Comparison of ENCODE assay signal across 8 cellular contexts in genomic region chr15:93088981-93089854, GRCh38. TPM values are rescaled to one million over a fixed set of nuclear protein-coding genes. Genes with fewer than 3 reads are reported as not detected.
DNase-seq lines count a peak whose midpoint lies in the region; ATAC-seq and TF ChIP-seq lines count a peak whose summit lies in the region.

Gene RGMA (minus strand): TSS chr15:93089211. CDS start chr15:93088932, 279 bp downstream.

- no peak for TF ChIP-seq EP300 in suprapubic skin (IDR thresholded peaks at IDR 0.05)

- BruUV-seq in mammary epithelial cell (replicated peaks; lab: Mats Ljungman, UMichigan) (no TSS peak), PC-9 (replicated peaks; lab: Mats Ljungman, UMichigan) (no TSS peak)

- 14% methylated on average over 19 of the region's 101 CpGs for WGBS in mammary epithelial cell (ENCODE audit: low coverage, missing lambda C conversion rate)
- WGBS in right lobe of liver (ENCODE audit: insufficient coverage, low coverage, low lambda C conversion rate, missing lambda C conversion rate): 2% methylated on average over 10 of the region's 101 CpGs
- WGBS in suprapubic skin: 1% methylated on average over 21 of the region's 101 CpGs

- H3K27ac ChIP-seq in KOPT-K1 (ENCODE audit: low read depth, low read length, poor library complexity, severe bottlenecking) (peak within 1 kb of the TSS; percentile 27), mammary epithelial cell (ENCODE audit: insufficient read depth, low read depth, low read length) (no peak within 1 kb of the TSS), right lobe of liver (no peak within 1 kb of the TSS), suprapubic skin (peak within 1 kb of the TSS; percentile 79), PC-9 (no peak within 1 kb of the TSS)

- H3K79me2 ChIP-seq in mammary epithelial cell (ENCODE audit: insufficient read depth, low read length) (no peaks in the 10 kb centered on the region), PC-9 (ENCODE audit: low read depth) (no peaks in the 10 kb centered on the region)

- TF ChIP-seq CTCF in mammary epithelial cell (conservative IDR thresholded peaks at IDR 0.05 in 1 of 2, IDR thresholded peaks at IDR 0.05 in 1 of 2; ENCODE audit: extremely low read depth in 1 of 2, insufficient read depth in 1 of 2, low read depth in 1 of 2, low read length in 2 of 2): no peak
- no peak for TF ChIP-seq CTCF in right lobe of liver (IDR thresholded peaks at IDR 0.05)
- TF ChIP-seq CTCF in suprapubic skin (IDR thresholded peaks at IDR 0.05): no peak
- TF ChIP-seq CTCF in PC-9 (conservative IDR thresholded peaks at IDR 0.05): no peak

- CTCF ChIA-PET in mammary epithelial cell (lab: Charles Lee; ENCODE audit: low non-redundant PET) (no interaction called here), PC-9 (lab: Charles Lee) (no interaction called here)

- H2AFZ ChIP-seq in mammary epithelial cell (ENCODE audit: low read depth, low read length) (peak within 1 kb of the TSS; percentile 83), PC-9 (no peak within 1 kb of the TSS)

- no peak for TF ChIP-seq POLR2A in right lobe of liver (IDR thresholded peaks at IDR 0.05)
- TF ChIP-seq POLR2A in suprapubic skin (IDR thresholded peaks at IDR 0.05): no peak

- dilution Hi-C loops in mammary epithelial cell (cut with HindIII; ENCODE audit: low sequenced_read_pairs): no loop called here

- in situ Hi-C loops in mammary epithelial cell (cut with MboI; ENCODE audit: low sequenced_read_pairs in 2 of 2): loop anchor here in 1 of 2 donors (25.0 kb wide), 1 partner anchor 898 kb away; no protein-coding TSS in a partner anchor

- H3K4me3 ChIP-seq in mammary epithelial cell (replicated peaks in 1 of 3; ENCODE audit: insufficient read depth in 1 of 3, low read depth in 2 of 3, low read length in 3 of 3): peak within 1 kb of the TSS; percentile 35 to 52 (median 48)
- peak within 1 kb of the TSS in 2 of 3 donors; percentile 16 to 37 for H3K4me3 ChIP-seq in right lobe of liver
- H3K4me3 ChIP-seq in suprapubic skin: peak within 1 kb of the TSS; percentile 72
- H3K4me3 ChIP-seq in PC-9: no peak within 1 kb of the TSS

- H3F3A ChIP-seq in PC-9 (ENCODE audit: insufficient read depth, low read depth): no peaks in the 10 kb centered on the region

- H3K4me1 ChIP-seq in mammary epithelial cell (ENCODE audit: insufficient read depth, low read length) (peaks cover 9% of the 10 kb centered on the region), right lobe of liver (peaks cover 0 to 14% (median 0%) of the 10 kb centered on the region in 4 donors), suprapubic skin (peaks cover 25% of the 10 kb centered on the region), PC-9 (replicated peaks; ENCODE audit: insufficient read depth) (no peaks in the 10 kb centered on the region)

- H4K20me1 ChIP-seq in mammary epithelial cell (ENCODE audit: insufficient read depth, low read length): no peaks in the 10 kb centered on the region
- no peaks in the 10 kb centered on the region for H4K20me1 ChIP-seq in PC-9 (ENCODE audit: insufficient read depth)

- ATAC-seq in right lobe of liver (peak in 1 of 4 donors; percentile 17), HG03378 (IDR thresholded peaks at IDR 0.05; ENCODE audit: unreplicated experiment) (no peak), HG03520 (IDR thresholded peaks at IDR 0.05; ENCODE audit: unreplicated experiment) (no peak)

- H3K27me3 ChIP-seq in mammary epithelial cell (ENCODE audit: insufficient read depth, low read length): peaks cover 5% of the 10 kb centered on the region
- peaks cover 8 to 38% of the 10 kb centered on the region in 2 donors for H3K27me3 ChIP-seq in right lobe of liver
- H3K27me3 ChIP-seq in suprapubic skin: peaks cover 19% of the 10 kb centered on the region
- peaks cover 44% of the 10 kb centered on the region for H3K27me3 ChIP-seq in PC-9 (ENCODE audit: insufficient read depth, low read depth)

- H3K9ac ChIP-seq in mammary epithelial cell (ENCODE audit: insufficient read depth, low read length): no peak within 1 kb of the TSS

- H3K36me3 ChIP-seq in KOPT-K1 (ENCODE audit: insufficient read depth, low read length) (no peaks in the 10 kb centered on the region), mammary epithelial cell (ENCODE audit: insufficient read depth, low read length) (no peaks in the 10 kb centered on the region), right lobe of liver (no peaks in the 10 kb centered on the region), suprapubic skin (no peaks in the 10 kb centered on the region), PC-9 (ENCODE audit: low read depth) (no peaks in the 10 kb centered on the region)

- peak; percentile 31 for DNase-seq in Daoy (ENCODE audit: low read depth)
- no peak for DNase-seq in mammary epithelial cell
- no peak for DNase-seq in right lobe of liver
- DNase-seq in suprapubic skin (ENCODE audit: low spot score in 2 of 2): no peak
- no peak for DNase-seq in PC-9

- POLR2A ChIA-PET in PC-9 (lab: Charles Lee; ENCODE audit: unreplicated experiment): no interaction called here

- peak within 1 kb of the TSS; percentile 86 for H3K4me2 ChIP-seq in mammary epithelial cell (ENCODE audit: insufficient read depth, low read depth, low read length)
- H3K4me2 ChIP-seq in PC-9: no peak within 1 kb of the TSS

- intact Hi-C loops in mammary epithelial cell (cut with micrococcal nuclease) (loop anchor here (1.0 to 5.0 kb wide), 7 partner anchors 52 to 1031 kb away; no protein-coding TSS in a partner anchor), right lobe of liver (cut with DNase I) (no loop called here), PC-9 (cut with micrococcal nuclease; ENCODE audit: unreplicated experiment) (loop anchor here (5.0 kb wide), 2 partner anchors 52 to 1028 kb away; no protein-coding TSS in a partner anchor)

- no peaks in the 10 kb centered on the region for H3K9me2 ChIP-seq in PC-9 (ENCODE audit: insufficient read depth)

- H3K9me3 ChIP-seq in KOPT-K1 (ENCODE audit: insufficient read depth, low read length, poor library complexity, severe bottlenecking) (peaks cover 6% of the 10 kb centered on the region), mammary epithelial cell (replicated peaks; ENCODE audit: insufficient read depth, low read length) (no peaks in the 10 kb centered on the region), right lobe of liver (no peaks in the 10 kb centered on the region), suprapubic skin (no peaks in the 10 kb centered on the region), PC-9 (ENCODE audit: insufficient read depth, low read depth) (no peaks in the 10 kb centered on the region)

RNA-seq across cellular contexts. Expression of gene RGMA, which starts in this region (rescaled TPM):
- 0.42 TPM in 1 of 2 replicates, not detected in the other for total RNA-seq in Daoy (2014; rRNA removed; shearing (Covaris generic))
- total RNA-seq in mammary epithelial cell: under 1 TPM; 0.64 to 0.83 TPM
- polyA plus RNA-seq in mammary epithelial cell: 0.14 TPM
- not detected for polyA minus RNA-seq in mammary epithelial cell
- total RNA-seq in right lobe of liver: under 1 TPM in 4 of 6 experiments, not detected in 2; 0.06 to 0.32 (median 0.25) TPM
- 10 to 100 TPM; 11.1 to 18.7 (median 15.6) TPM for total RNA-seq in suprapubic skin
- 3.3 and 3.6 TPM in 2 replicates for total RNA-seq in PC-9 (2021)

Comparison
In these comparisons a context has a peak if more than half of its experiments do, and no peak if none do; other contexts are left out.
1. Peak in DNase-seq in Daoy; RNA of the gene not detected or under 1 TPM.
2. H3K27ac ChIP-seq: peak in KOPT-K1 (single experiment) and suprapubic skin (single experiment); none in mammary epithelial cell (single experiment), right lobe of liver (0 of 3) and PC-9 (single experiment).
3. intact Hi-C loops: an anchor here in mammary epithelial cell (1.0 to 5.0 kb wide) and PC-9 (5.0 kb wide); none called in right lobe of liver.